8 cellular contexts compared by ENCODE assay signal in the genomic region with DNA sequence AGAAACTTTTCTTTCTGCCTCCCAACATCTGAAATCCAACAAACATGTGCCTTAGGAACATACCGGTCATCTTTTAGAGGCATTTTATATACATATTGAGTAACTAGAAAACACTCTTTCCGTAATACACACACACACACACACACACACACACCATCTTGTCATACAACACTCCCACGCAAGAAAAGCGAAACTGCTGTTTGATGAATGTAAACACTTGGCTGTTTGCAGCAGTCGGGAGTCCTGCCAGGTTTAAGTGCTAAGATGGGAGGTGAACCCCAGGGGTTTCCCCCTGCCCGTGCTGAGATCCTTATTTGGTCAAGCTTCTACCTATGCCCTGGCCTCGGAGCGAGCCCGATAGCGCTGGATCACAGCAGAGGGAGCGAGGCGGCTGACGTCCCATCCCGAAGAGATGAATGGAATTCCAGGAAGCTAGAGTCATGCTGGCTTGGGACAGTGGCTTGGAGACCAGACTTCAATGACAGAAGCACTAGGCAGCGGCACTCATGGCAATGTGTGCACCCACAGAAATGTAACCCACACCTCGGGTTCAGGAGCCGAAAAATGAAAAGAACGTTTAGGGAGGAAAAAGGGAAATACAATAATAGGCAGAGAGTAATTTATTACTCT. TPM values are rescaled to one million over a fixed set of nuclear protein-coding genes. Genes with fewer than 3 reads are reported as not detected.
DNase-seq lines count a peak whose midpoint lies in the region; ATAC-seq, FAIRE-seq and TF ChIP-seq lines count a peak whose summit lies in the region.

No MANE protein-coding gene starts in this region.

- no peak overlapping the region for H3K4ac ChIP-seq in H1 (replicated peaks; ENCODE audit: insufficient read length, low read depth, low read length)

- no peaks in the 10 kb centered on the region for H3K36me3 Mint-ChIP-seq in activated naive CD4-positive, alpha-beta T cell treated with anti-CD3 and anti-CD28 coated beads for 36 hours (ENCODE audit: low read depth)

- TF ChIP-seq POLR2A in H1 (IDR thresholded peaks at IDR 0.05; ENCODE audit: control extremely low read depth in 1 of 2, low read depth in 2 of 2, low read length in 2 of 2) = peak; percentile 38 to 65; a peak in 2 of 3 replicates

- peaks cover 50% of the 10 kb centered on the region for H3K27me3 Mint-ChIP-seq in activated naive CD4-positive, alpha-beta T cell treated with anti-CD3 and anti-CD28 coated beads for 36 hours (ENCODE audit: low read depth)

- peaks cover 9% of the 10 kb centered on the region for H3K4me1 Mint-ChIP-seq in activated naive CD4-positive, alpha-beta T cell treated with anti-CD3 and anti-CD28 coated beads for 36 hours (ENCODE audit: low read depth)

- peak in 1 of 2 experiments; percentile 1; a peak in 2 of 4 replicates for TF ChIP-seq RAD21 in H1 (IDR thresholded peaks at IDR 0.05 in 1 of 2, conservative IDR thresholded peaks at IDR 0.05 in 1 of 2; ENCODE audit: low read depth in 2 of 2, low read length in 2 of 2)

- peak in 1 of 2 experiments; percentile 94; a peak in 1 of 3 replicates for TF ChIP-seq EP300 in H1 (IDR thresholded peaks at IDR 0.05; ENCODE audit: borderline replicate concordance in 1 of 2, low read depth in 2 of 2, low read length in 2 of 2)

- H2AFZ ChIP-seq in H1 (ENCODE audit: low read length) = no peak overlapping the region

- peaks cover 0 to 2% of the 10 kb centered on the region in 2 experiments for H4K20me1 ChIP-seq in H1 (replicated peaks in 1 of 2; ENCODE audit: control insufficient read depth in 1 of 2, insufficient read depth in 2 of 2, low read length in 2 of 2)

- peak overlapping the region in 2 of 4 experiments; percentile 12 to 50; a peak in 3 of 7 replicates for H3K9ac ChIP-seq in H1 (replicated peaks in 1 of 4; ENCODE audit: extremely low read depth in 1 of 4, low read depth in 3 of 4, low read length in 3 of 4)

- H3K23me2 ChIP-seq in H1 (ENCODE audit: low read depth, low read length) = peaks cover 10% of the 10 kb centered on the region

- H2BK15ac ChIP-seq in H1 (ENCODE audit: low read length) = no peak overlapping the region

- peak overlapping the region; percentile 12 to 81 (median 60); a peak in 5 of 8 replicates for H3K4me3 ChIP-seq in H1 (ENCODE audit: extremely low read depth in 1 of 4, insufficient read depth in 2 of 4, low read depth in 3 of 4, low read length in 4 of 4)
- H3K4me3 ChIP-seq in lung = no peak overlapping the region

- H3K4me3 Mint-ChIP-seq in activated naive CD4-positive, alpha-beta T cell treated with anti-CD3 and anti-CD28 coated beads for 36 hours = no peak overlapping the region

- intact Hi-C loops in activated naive CD4-positive, alpha-beta T cell treated with anti-CD3 and anti-CD28 coated beads for 36 hours (cut with micrococcal nuclease) = loop anchor here (1.0 to 5.0 kb wide), 7 partner anchors 178 to 871 kb away; no protein-coding TSS in a partner anchor

- POLR2A ChIA-PET in H1 (lab: Charles Lee; ENCODE audit: partially characterized antibody) = interaction anchor here (0.7 to 6.3 kb wide), 55 partner anchors 9 to 872 kb away, joined by 3 to 117 read pairs (median 5); a partner anchor contains a TSS

- H3K9me3 ChIP-seq in H1 (ENCODE audit: insufficient read depth in 2 of 2, low read depth in 1 of 2, low read length in 1 of 2) (no peaks in the 10 kb centered on the region), lung (ENCODE audit: control insufficient read depth in 2 of 2, insufficient read depth in 1 of 2, low read length in 1 of 2) (no peaks in the 10 kb centered on the region)

- H4K8ac ChIP-seq in H1 (ENCODE audit: extremely low read depth, insufficient read depth, low read length) = 0 out of 2 replicates have a peak overlapping the region, but pooled peaks have one; percentile 7

- peak overlapping the region; percentile 1; the same call in 1 of the 2 replicates for H3K27ac ChIP-seq in H1 (ENCODE audit: low read depth, low read length)
- H3K27ac ChIP-seq in lung (ENCODE audit: low read depth in 1 of 2, low read length in 1 of 2) = peak overlapping the region; percentile 82 to 97

- peaks cover 9 to 24% (median 11%) of the 10 kb centered on the region in 4 experiments for H3K4me1 ChIP-seq in H1 (replicated peaks in 1 of 4; ENCODE audit: control insufficient read depth in 3 of 4, insufficient read depth in 4 of 4, low read length in 3 of 4)
- H3K4me1 ChIP-seq in lung (ENCODE audit: control insufficient read depth in 2 of 2, insufficient read depth in 2 of 2, low read length in 2 of 2) = peaks cover 0 to 4% of the 10 kb centered on the region in 2 donors

- 0 out of 2 replicates have a peak, but pooled peaks cover 3% of the 10 kb centered on the region for H3K79me1 ChIP-seq in H1 (ENCODE audit: low read depth, low read length)

- H2BK20ac ChIP-seq in H1 (ENCODE audit: low read length) = peak overlapping the region; percentile 6; the same call in 1 of the 2 replicates

- peak overlapping the region; percentile 36; the same call in 1 of the 2 replicates for H2BK5ac ChIP-seq in H1 (ENCODE audit: low read depth, low read length)

- TF ChIP-seq CTCF in H1 (IDR thresholded peaks at IDR 0.05; ENCODE audit: control extremely low read depth in 1 of 3, insufficient read depth in 1 of 3, low read depth in 1 of 3, low read length in 3 of 3) (no peak), lung (IDR thresholded peaks at IDR 0.05; ENCODE audit: control extremely low read depth, extremely low read depth) (no peak)

- peak overlapping the region; percentile 70 to 91 for H3K4me2 ChIP-seq in H1 (ENCODE audit: insufficient read depth in 1 of 2, low read depth in 2 of 2, low read length in 2 of 2)

- CTCF ChIA-PET in H1 (lab: Charles Lee; ENCODE audit: partially characterized antibody) = interaction anchor here (0.5 to 3.3 kb wide), 31 partner anchors 9 to 896 kb away, joined by 3 to 18 read pairs (median 4); no protein-coding TSS in a partner anchor
- CTCF ChIA-PET in activated naive CD4-positive, alpha-beta T cell treated with anti-CD3 and anti-CD28 coated beads for 36 hours (lab: Charles Lee) = interaction anchor here (0.7 to 1.7 kb wide), 11 partner anchors 8 to 872 kb away, joined by 3 to 9 read pairs (median 3); no protein-coding TSS in a partner anchor

- no peak overlapping the region for H3K56ac ChIP-seq in H1 (replicated peaks; ENCODE audit: insufficient read length, low read depth, low read length)

- no peaks in the 10 kb centered on the region for H3K9me3 Mint-ChIP-seq in activated naive CD4-positive, alpha-beta T cell treated with anti-CD3 and anti-CD28 coated beads for 36 hours

- H3K79me2 ChIP-seq in H1 (ENCODE audit: control insufficient read depth in 1 of 2, insufficient read depth in 2 of 2, low read length in 2 of 2) = peaks cover 0 to 20% of the 10 kb centered on the region in 2 experiments; a peak in 2 of 4 replicates

- no peak overlapping the region; the same call in 1 of the 2 replicates for H2AK5ac ChIP-seq in H1 (ENCODE audit: low read depth, low read length)

- H2BK12ac ChIP-seq in H1 (ENCODE audit: low read depth, low read length) = peak overlapping the region; percentile 30; the same call in 1 of the 2 replicates

- peak; percentile 97 for FAIRE-seq in H1 (lab: Jason Lieb, UNC)

- H4K91ac ChIP-seq in H1 (replicated peaks; ENCODE audit: insufficient read length, low read length) = no peak overlapping the region

- H3K18ac ChIP-seq in H1 (ENCODE audit: extremely low read depth, low read length) = 0 out of 2 replicates have a peak overlapping the region, but pooled peaks have one; percentile 42

- no peak overlapping the region for H3K14ac ChIP-seq in H1 (ENCODE audit: insufficient read length)

- H3K36me3 ChIP-seq in H1 (ENCODE audit: control insufficient read depth in 2 of 4, insufficient read depth in 4 of 4, low read length in 3 of 4) (peaks cover 14 to 22% (median 16%) of the 10 kb centered on the region in 4 experiments; a peak in 7 of 8 replicates), lung (ENCODE audit: control insufficient read depth in 2 of 2, insufficient read depth in 2 of 2, low read length in 2 of 2) (peaks cover 6 to 9% of the 10 kb centered on the region in 2 donors)

- H3K23ac ChIP-seq in H1 (ENCODE audit: insufficient read length) = no peak overlapping the region

- WGBS in H1 (ENCODE audit: extremely low coverage in 1 of 2, insufficient coverage in 1 of 2, insufficient read length in 1 of 2, insufficient replicate concordance in 2 of 2, low coverage in 1 of 2, low lambda C conversion rate in 2 of 2, missing lambda C conversion rate in 1 of 2), 2 experiments = 12% methylated on average over 18 of the region's 18 CpGs; no CpG with 5 or more reads in 1 of the 2 experiments
- WGBS in lung, 2 donors = 18 to 46% methylated on average over 18 of the region's 18 CpGs

- ATAC-seq in lung (ENCODE audit: insufficient read depth, low FRiP score) = peak; percentile 16

- H4K5ac ChIP-seq in H1 (ENCODE audit: insufficient read length, low read depth, low read length) = no peak overlapping the region

- peak; percentile 98 for DNase-seq in GM04503 (ENCODE audit: low read depth)
- peak; percentile 61 for DNase-seq in NCI-H69 (lab: John Stamatoyannopoulos, UW)
- peak; percentile 78 to 90 for DNase-seq in H1 (ENCODE audit: low read depth in 1 of 2, low spot score in 2 of 2)
- peak; percentile 80 for DNase-seq in lung (ENCODE audit: low spot score)
- peak; percentile 67 for DNase-seq in ureter (ENCODE audit: low spot score)
- no peak for DNase-seq in GM19240 (ENCODE audit: insufficient read length, low spot score)
- no peak for DNase-seq in stimulated activated CD4-positive, alpha-beta T cell treated with anti-CD3 and anti-CD28 coated beads, Interleukin-15, amount 100 ng/mL, for 24 hours
- DNase-seq in activated naive CD4-positive, alpha-beta T cell treated with anti-CD3 and anti-CD28 coated beads for 36 hours = no peak

- H3K27me3 ChIP-seq in H1 (replicated peaks in 1 of 4; ENCODE audit: control insufficient read depth in 3 of 4, extremely low read depth in 1 of 4, insufficient read depth in 3 of 4, low read length in 3 of 4) (peaks cover 0 to 5% (median 0%) of the 10 kb centered on the region in 4 experiments; a peak in 2 of 7 replicates), lung (ENCODE audit: control insufficient read depth, insufficient read depth) (no peaks in the 10 kb centered on the region)

- no peak overlapping the region for H2BK120ac ChIP-seq in H1 (replicated peaks; ENCODE audit: low read depth, low read length)

- H3K27ac Mint-ChIP-seq in activated naive CD4-positive, alpha-beta T cell treated with anti-CD3 and anti-CD28 coated beads for 36 hours = no peak overlapping the region

RNA-seq across cellular contexts. Expression of a gene that starts 1.3 kb away (rescaled TPM):
- 63.3 and 66.7 TPM in 2 replicates for total RNA-seq in H1 (2021; fragmentation: NEBNext Ultra II Directional; extraction: Animal tissue kit (Norgen Biotek cat#: 25700))
- polyA plus RNA-seq in H1 (2011; rRNA removed) (10.3 and 21.7 TPM in 2 replicates), lung (100 to 1,000 TPM in 1 of 2 donors, 10 to 100 TPM in 1; 35.3 to 544 TPM)
- polyA plus RNA-seq in H1 (2011; cell fraction: cytosol; rRNA removed) = 10.6 TPM
- polyA plus RNA-seq in H1 (2011; cell fraction: nucleus; rRNA removed) = 92.0 TPM
- 14.3 to 28.9 TPM (median 22.0 TPM) in 4 replicates for polyA plus RNA-seq in H1 (2012, experiment 1 of 2)
- polyA plus RNA-seq in H1 (2012, experiment 2 of 2) = 1.6 TPM
- 19.2 TPM for polyA plus RNA-seq in H1 (2013, experiment 1 of 2)
- 20.2 TPM for polyA plus RNA-seq in H1 (2013, experiment 2 of 2)
- polyA minus RNA-seq in H1 (2011; rRNA and poly(A)+ RNA removed) = 87.9 and 131 TPM in 2 replicates
- 100 TPM for polyA minus RNA-seq in H1 (2011; cell fraction: cytosol; rRNA and poly(A)+ RNA removed)
- polyA minus RNA-seq in H1 (2011; cell fraction: nucleus; rRNA and poly(A)+ RNA removed) = 293 TPM
- total RNA-seq in lung (100 to 1,000 TPM; 174 to 477 TPM), ureter (154 TPM)
- under 1 TPM; 0.02 to 0.20 TPM for total RNA-seq in activated naive CD4-positive, alpha-beta T cell treated with anti-CD3 and anti-CD28 coated beads for 36 hours

Comparison
In these comparisons a context has a peak if more than half of its experiments do, and no peak if none do; other contexts are left out.
1. DNase-seq: peak in GM04503 (single experiment), NCI-H69 (single experiment), H1 (2 of 2), lung (single experiment) and ureter (single experiment); none in GM19240 (single experiment), stimulated activated CD4-positive, alpha-beta T cell treated with anti-CD3 and anti-CD28 coated beads, Interleukin-15, amount 100 ng/mL, for 24 hours (single experiment) and activated naive CD4-positive, alpha-beta T cell treated with anti-CD3 and anti-CD28 coated beads for 36 hours (single experiment).
2. RNA of a gene that starts 1.3 kb away (total RNA-seq): 174 to 477 TPM in lung, 154 TPM in ureter (single experiment) and 63.3 to 66.7 TPM in H1; 0.02 to 0.20 TPM in activated naive CD4-positive, alpha-beta T cell treated with anti-CD3 and anti-CD28 coated beads for 36 hours; every median in the first group is over 10 times any median in the second.